22 cellular contexts compared by ENCODE assay signal in the genomic region with DNA sequence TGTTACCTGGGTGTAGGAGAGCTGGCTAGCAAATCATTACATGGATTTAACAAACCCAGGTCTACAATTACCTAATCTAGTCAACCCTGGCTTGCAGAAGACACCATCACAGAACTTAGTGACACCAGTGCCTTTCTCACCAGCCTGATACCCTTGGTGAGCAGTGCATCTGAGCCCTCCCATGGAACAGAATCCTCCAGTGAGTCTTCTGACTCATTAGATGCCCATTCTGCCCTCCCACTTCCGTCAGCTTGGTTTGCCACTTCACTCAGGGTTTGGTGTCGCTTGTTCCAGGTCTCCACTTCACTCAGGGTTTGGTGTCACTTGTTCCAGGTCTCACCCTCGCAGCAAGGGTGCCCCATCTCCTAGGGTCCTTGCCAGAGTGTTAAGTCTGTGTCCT.
"Had no signal": no experiment of that assay in that cellular context is flagged by ENCODE, and none has a peak within 500 bp of the region (broad histone marks: within the 10 kb centered on the region; RNA-seq: fewer than 3 reads in every experiment).

No MANE protein-coding gene starts in this region.

- ATAC-seq: activated CD8-positive, alpha-beta memory T cell treated with anti-CD3 and anti-CD28 coated beads, Interleukin-2, amount 10 ng/mL, durations not matched to agents 7 days and 5 days; activated T-cell treated with anti-CD3 and anti-CD28 coated beads, Interleukin-2, amount 50 U/mL, for 4 hours; T-helper 17 cell had no signal

- H3K27ac ChIP-seq: breast epithelium had no signal

- H3K27me3 ChIP-seq: breast epithelium, MG63 had no signal

- H3K9me3 ChIP-seq: breast epithelium, MG63 had no signal

- DNase-seq: activated B cell treated with CpG ODN at 0.5 μM for 24 hours; activated CD8-positive, alpha-beta memory T cell treated with anti-CD3 and anti-CD28 coated beads, Interleukin-2, amount 10 ng/mL, durations not matched to agents 7 days and 5 days; activated gamma-delta T cell treated with Interleukin-2 at 50 U/mL for 16 hours; activated naive CD4-positive, alpha-beta T cell treated with anti-CD3 and anti-CD28 coated beads, Interleukin-2, amount 10 ng/mL, durations not matched to agents 7 days and 5 days; activated naive CD8-positive, alpha-beta T cell treated with anti-CD3 and anti-CD28 coated beads, Interleukin-2, amount 10 ng/mL, durations not matched to agents 7 days and 5 days; activated T-cell treated with anti-CD3 and anti-CD28 coated beads, Interleukin-2, amount 50 U/mL, for 4 hours; aorta; central memory CD4-positive, alpha-beta T cell; MG63; MV-4-11; NCI-H1105; NCI-H1436; NCI-H1694 treated with DMSO at 0.1 percent for 48 hours; NCI-H2029 treated with DMSO at 0.1 percent for 48 hours; NCI-H345; NCI-H510A; NCI-H526 treated with DMSO at 0.1 percent for 48 hours; SIG-M5; T-helper 17 cell; T-helper 9 cell had no signal

- H3K27me3 Mint-ChIP-seq: activated B cell treated with CpG ODN at 0.5 μM for 24 hours; activated naive CD8-positive, alpha-beta T cell treated with anti-CD3 and anti-CD28 coated beads, Interleukin-2, amount 10 ng/mL, durations not matched to agents 7 days and 5 days had no signal

- H3K36me3 Mint-ChIP-seq: activated CD8-positive, alpha-beta memory T cell treated with anti-CD3 and anti-CD28 coated beads, Interleukin-2, amount 10 ng/mL, durations not matched to agents 7 days and 5 days; activated naive CD4-positive, alpha-beta T cell treated with anti-CD3 and anti-CD28 coated beads, Interleukin-2, amount 10 ng/mL, durations not matched to agents 7 days and 5 days; activated naive CD8-positive, alpha-beta T cell treated with anti-CD3 and anti-CD28 coated beads, Interleukin-2, amount 10 ng/mL, durations not matched to agents 7 days and 5 days had no signal

- H3K27ac Mint-ChIP-seq: activated B cell treated with CpG ODN at 0.5 μM for 24 hours; activated CD8-positive, alpha-beta memory T cell treated with anti-CD3 and anti-CD28 coated beads, Interleukin-2, amount 10 ng/mL, durations not matched to agents 7 days and 5 days; activated naive CD4-positive, alpha-beta T cell treated with anti-CD3 and anti-CD28 coated beads, Interleukin-2, amount 10 ng/mL, durations not matched to agents 7 days and 5 days; activated naive CD8-positive, alpha-beta T cell treated with anti-CD3 and anti-CD28 coated beads, Interleukin-2, amount 10 ng/mL, durations not matched to agents 7 days and 5 days; activated T-helper 2 cell treated with anti-CD3 and anti-CD28 coated beads, Interferon-gamma antibody, Interleukin-2, Interleukin-4, amounts not matched to agents 10 μg/mL and 5 μg/mL and 100 μg/mL, durations not matched to agents 14 hours and 24 hours and 36 hours; T-helper 17 cell had no signal

- H3K4me3 Mint-ChIP-seq: activated B cell treated with CpG ODN at 0.5 μM for 24 hours; activated CD8-positive, alpha-beta memory T cell treated with anti-CD3 and anti-CD28 coated beads, Interleukin-2, amount 10 ng/mL, durations not matched to agents 7 days and 5 days; activated naive CD4-positive, alpha-beta T cell treated with anti-CD3 and anti-CD28 coated beads, Interleukin-2, amount 10 ng/mL, durations not matched to agents 7 days and 5 days; activated naive CD8-positive, alpha-beta T cell treated with anti-CD3 and anti-CD28 coated beads, Interleukin-2, amount 10 ng/mL, durations not matched to agents 7 days and 5 days; activated T-cell treated with anti-CD3 and anti-CD28 coated beads, Interleukin-2, amount 50 U/mL, for 4 hours; T-helper 17 cell had no signal

- H3K36me3 ChIP-seq: breast epithelium, MG63 had no signal

- H3K4me3 ChIP-seq: breast epithelium, MG63 had no signal

- H3K9me3 Mint-ChIP-seq: activated B cell treated with CpG ODN at 0.5 μM for 24 hours; activated naive CD4-positive, alpha-beta T cell treated with anti-CD3 and anti-CD28 coated beads, Interleukin-2, amount 10 ng/mL, durations not matched to agents 7 days and 5 days; activated naive CD8-positive, alpha-beta T cell treated with anti-CD3 and anti-CD28 coated beads, Interleukin-2, amount 10 ng/mL, durations not matched to agents 7 days and 5 days; activated T-cell treated with anti-CD3 and anti-CD28 coated beads, Interleukin-2, amount 50 U/mL, for 4 hours; activated T-helper 2 cell treated with anti-CD3 and anti-CD28 coated beads, Interferon-gamma antibody, Interleukin-2, Interleukin-4, amounts not matched to agents 10 μg/mL and 5 μg/mL and 100 μg/mL, durations not matched to agents 14 hours and 24 hours and 36 hours had no signal

- H3K4me1 ChIP-seq: breast epithelium had no signal

- H3K4me1 Mint-ChIP-seq: activated B cell treated with CpG ODN at 0.5 μM for 24 hours; activated naive CD4-positive, alpha-beta T cell treated with anti-CD3 and anti-CD28 coated beads, Interleukin-2, amount 10 ng/mL, durations not matched to agents 7 days and 5 days; activated naive CD8-positive, alpha-beta T cell treated with anti-CD3 and anti-CD28 coated beads, Interleukin-2, amount 10 ng/mL, durations not matched to agents 7 days and 5 days; T-helper 17 cell had no signal
